Comparison of ENCODE assay signal across 8 cellular contexts in the genomic region with DNA sequence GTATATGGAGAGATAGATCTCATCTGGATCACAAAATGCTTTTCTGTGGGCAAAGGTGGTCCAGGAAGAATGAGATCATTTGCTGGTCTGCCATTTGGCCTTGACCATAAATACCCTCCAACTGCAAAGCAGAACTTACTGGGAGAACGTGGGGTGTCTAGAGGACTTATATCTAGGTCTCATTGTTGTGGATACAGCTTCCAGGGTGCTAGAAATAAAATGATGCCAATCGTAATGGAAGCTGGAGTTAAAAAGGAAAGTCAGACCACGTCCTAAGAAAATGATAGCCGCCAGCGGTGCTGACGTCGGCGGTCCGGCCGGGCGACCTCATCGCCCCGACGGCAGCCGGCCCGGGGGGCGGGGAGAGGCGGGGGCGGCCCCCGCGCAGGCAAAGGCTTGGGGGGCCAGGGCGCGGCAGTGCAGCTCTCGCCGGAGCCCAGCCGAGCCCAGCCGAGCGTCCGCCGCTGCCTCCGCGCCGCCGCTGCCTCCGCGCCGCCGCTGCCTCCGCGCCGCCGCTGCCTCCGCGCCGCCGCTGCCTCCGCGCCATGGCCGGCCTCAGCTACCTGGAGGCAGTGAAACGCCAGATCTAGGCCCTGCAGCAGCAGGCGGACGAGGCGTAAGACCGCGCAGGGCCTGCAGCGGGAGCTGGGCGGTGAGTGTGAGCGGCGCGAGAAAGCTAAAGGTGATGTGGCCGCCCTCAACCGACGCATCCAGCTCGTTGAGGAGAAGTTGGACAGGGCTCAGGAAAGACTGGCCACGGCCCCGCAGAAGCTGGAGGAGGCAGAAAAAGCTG.
A peak's percentile ranks its signal among the peaks of the same experiment; 100 is the strongest.
DNase-seq lines count a peak whose midpoint lies in the region; ATAC-seq and TF ChIP-seq lines count a peak whose summit lies in the region.

No MANE protein-coding gene starts in this region.

- peaks cover 3% of the 10 kb centered on the region for H3K36me3 Mint-ChIP-seq in activated B cell treated with CpG ODN at 0.5 μM for 24 hours (ENCODE audit: low read depth)
- H3K36me3 Mint-ChIP-seq in dendritic cell treated with granulocyte-macrophage colony-stimulating factor and Interleukin-4, amounts not matched to agents 40 ng/mL and 50 ng/mL, for 4 days (ENCODE audit: low read depth): peaks cover 6% of the 10 kb centered on the region

- H3K27ac Mint-ChIP-seq in activated B cell treated with CpG ODN at 0.5 μM for 24 hours: peak overlapping the region; percentile 78
- peak overlapping the region; percentile 72 for H3K27ac Mint-ChIP-seq in dendritic cell treated with granulocyte-macrophage colony-stimulating factor and Interleukin-4, amounts not matched to agents 40 ng/mL and 50 ng/mL, for 4 days

- H3K4me1 ChIP-seq in right lobe of liver: no peaks in the 10 kb centered on the region

- H3K9me3 ChIP-seq in right lobe of liver: no peaks in the 10 kb centered on the region

- CTCF ChIA-PET in GM10248 (lab: Yijun Ruan, JAX): interaction anchor here (1.0 to 1.7 kb wide), 6 partner anchors 17 to 165 kb away, joined by 3 to 5 read pairs (median 4); no protein-coding TSS in a partner anchor
- CTCF ChIA-PET in activated B cell treated with CpG ODN at 0.5 μM for 24 hours (lab: Charles Lee): interaction anchor here (0.7 to 1.5 kb wide), 2 partner anchors 9 to 48 kb away, joined by 3 read pairs; no protein-coding TSS in a partner anchor

- H3K27me3 Mint-ChIP-seq in activated B cell treated with CpG ODN at 0.5 μM for 24 hours: no peaks in the 10 kb centered on the region
- peaks cover 13% of the 10 kb centered on the region for H3K27me3 Mint-ChIP-seq in dendritic cell treated with granulocyte-macrophage colony-stimulating factor and Interleukin-4, amounts not matched to agents 40 ng/mL and 50 ng/mL, for 4 days

- peak overlapping the region in 2 of 3 donors; percentile 62 to 76 for H3K27ac ChIP-seq in right lobe of liver

- 7% methylated on average over 21 of the region's 66 CpGs for WGBS in right lobe of liver (ENCODE audit: insufficient coverage, low coverage, low lambda C conversion rate, missing lambda C conversion rate)

- ATAC-seq in GM21825 (IDR thresholded peaks at IDR 0.05; ENCODE audit: unreplicated experiment) (peak; percentile 88), activated B cell treated with CpG ODN at 0.5 μM for 24 hours (ENCODE audit: low read depth) (peak; percentile 82), right lobe of liver (peak; percentile 64 to 80 (median 76))

- POLR2A ChIA-PET in GM10248 (lab: Yijun Ruan, JAX) (no interaction called here), activated B cell treated with CpG ODN at 0.5 μM for 24 hours (lab: Charles Lee) (interaction anchor here (0.6 to 0.9 kb wide), 2 partner anchors 149 to 1849 kb away, joined by 3 to 5 read pairs; partner anchors contain the start of gene NGLY1)

- H3K4me3 Mint-ChIP-seq in activated B cell treated with CpG ODN at 0.5 μM for 24 hours: peak overlapping the region; percentile 90
- peak overlapping the region; percentile 83 for H3K4me3 Mint-ChIP-seq in dendritic cell treated with granulocyte-macrophage colony-stimulating factor and Interleukin-4, amounts not matched to agents 40 ng/mL and 50 ng/mL, for 4 days

- intact Hi-C loops in activated B cell treated with CpG ODN at 0.5 μM for 24 hours (cut with micrococcal nuclease): loop anchor here (2.0 kb wide), 1 partner anchor 148 kb away; the partner anchor contains the start of gene SLC4A7
- intact Hi-C loops in dendritic cell treated with granulocyte-macrophage colony-stimulating factor and Interleukin-4, amounts not matched to agents 40 ng/mL and 50 ng/mL, for 4 days (cut with micrococcal nuclease): loop anchor here (5.0 kb wide), 1 partner anchor 35 kb away; no protein-coding TSS in a partner anchor
- intact Hi-C loops in right lobe of liver (cut with DNase I): no loop called here

- H3K36me3 ChIP-seq in right lobe of liver: no peaks in the 10 kb centered on the region

- TF ChIP-seq CTCF in GM10248 (IDR thresholded peaks at IDR 0.05; ENCODE audit: control extremely low read depth, extremely low read depth, low read depth, missing control alignments) (no peak), activated B cell treated with CpG ODN at 0.5 μM for 24 hours (IDR thresholded peaks at IDR 0.05) (no peak), right lobe of liver (IDR thresholded peaks at IDR 0.05) (no peak)

- DNase-seq in GM10248 (ENCODE audit: extremely low spot score) (peak; percentile 57), Kasumi-1 (lab: John Stamatoyannopoulos, UW) (peak; percentile 44 to 47), activated B cell treated with CpG ODN at 0.5 μM for 24 hours (peak; percentile 46), right lobe of liver (peak in 2 of 3 donors; percentile 54 to 67), GOT3 (lab: John Stamatoyannopoulos, UW) (no peak)
- DNase-seq in stimulated activated CD4-positive, alpha-beta T cell treated with anti-CD3 and anti-CD28 coated beads, Interleukin-4, amount 100 ng/mL, for 48 hours (ENCODE audit: low read depth in 2 of 2): peak; percentile 12 to 16

- H3K27me3 ChIP-seq in right lobe of liver: no peaks in the 10 kb centered on the region

- no peaks in the 10 kb centered on the region for H3K9me3 Mint-ChIP-seq in activated B cell treated with CpG ODN at 0.5 μM for 24 hours
- H3K9me3 Mint-ChIP-seq in dendritic cell treated with granulocyte-macrophage colony-stimulating factor and Interleukin-4, amounts not matched to agents 40 ng/mL and 50 ng/mL, for 4 days: no peaks in the 10 kb centered on the region

- peak overlapping the region; percentile 41 to 50 (median 45) for H3K4me3 ChIP-seq in right lobe of liver

- TF ChIP-seq POLR2A in right lobe of liver (IDR thresholded peaks at IDR 0.05): no peak

- H3K4me1 Mint-ChIP-seq in activated B cell treated with CpG ODN at 0.5 μM for 24 hours: peaks cover 17% of the 10 kb centered on the region
- H3K4me1 Mint-ChIP-seq in dendritic cell treated with granulocyte-macrophage colony-stimulating factor and Interleukin-4, amounts not matched to agents 40 ng/mL and 50 ng/mL, for 4 days (ENCODE audit: low read depth): peaks cover 17% of the 10 kb centered on the region

Comparison
In these comparisons a context has a peak if more than half of its experiments do, and no peak if none do; other contexts are left out.
1. intact Hi-C loops: an anchor here in activated B cell treated with CpG ODN at 0.5 μM for 24 hours (2.0 kb wide) and dendritic cell treated with granulocyte-macrophage colony-stimulating factor and Interleukin-4, amounts not matched to agents 40 ng/mL and 50 ng/mL, for 4 days (5.0 kb wide); none called in right lobe of liver.